ENCODE assay signal across 9 cellular contexts in the genomic region with DNA sequence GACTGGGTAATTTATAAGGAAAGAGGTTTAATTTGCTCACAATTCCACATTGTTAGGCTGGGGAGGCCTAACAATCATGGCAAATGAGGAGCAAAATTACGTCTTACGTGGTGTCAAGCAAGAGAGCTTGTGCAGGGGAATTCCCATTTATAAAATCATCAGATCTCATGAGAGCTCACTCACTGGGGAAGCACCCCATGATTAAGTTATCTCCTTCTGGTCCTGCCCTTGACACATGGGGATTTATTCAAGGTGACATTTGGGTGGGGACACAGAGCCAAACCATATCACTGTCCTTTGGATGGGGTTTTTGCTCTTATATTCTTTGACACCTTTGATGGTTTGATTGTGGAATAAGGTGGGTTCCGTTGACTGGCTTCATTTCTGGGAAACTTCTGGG. TPM values are rescaled to one million over a fixed set of nuclear protein-coding genes. Genes with fewer than 3 reads are reported as not detected.
"Had no signal": no experiment of that assay in that cellular context is flagged by ENCODE, and none has a peak within 500 bp of the region (broad histone marks: within the 10 kb centered on the region; RNA-seq: fewer than 3 reads in every experiment).

No MANE protein-coding gene starts in this region.

RNA-seq across cellular contexts. Expression of gene DEFB131B, which starts 8.3 kb away (rescaled TPM):
- total RNA-seq: activated CD4-positive, alpha-beta memory T cell treated with anti-CD3 and anti-CD28 coated beads, Interleukin-2, amount 10 ng/mL, durations not matched to agents 7 days and 5 days; activated CD8-positive, alpha-beta memory T cell treated with anti-CD3 and anti-CD28 coated beads for 36 hours; activated T-helper 1 cell treated with anti-CD3 and anti-CD28 coated beads, Interleukin-12 subunit alpha, Interleukin-12 subunit beta, Interleukin-2, Interleukin-4 antibody, amounts not matched to agents 30 ng/mL and 10 ng/mL and 1 ng/mL, durations not matched to agents 14 hours and 24 hours and 36 hours; bronchial epithelial cell; M059J; PC-3; Peyer's patch; SJSA1 had no signal
- polyA plus RNA-seq: SK-N-SH had no signal

RNA-seq across cellular contexts. Expression of gene DEFB108B, which starts 36.9 kb away (rescaled TPM):
- total RNA-seq: activated CD4-positive, alpha-beta memory T cell treated with anti-CD3 and anti-CD28 coated beads, Interleukin-2, amount 10 ng/mL, durations not matched to agents 7 days and 5 days; activated CD8-positive, alpha-beta memory T cell treated with anti-CD3 and anti-CD28 coated beads for 36 hours; activated T-helper 1 cell treated with anti-CD3 and anti-CD28 coated beads, Interleukin-12 subunit alpha, Interleukin-12 subunit beta, Interleukin-2, Interleukin-4 antibody, amounts not matched to agents 30 ng/mL and 10 ng/mL and 1 ng/mL, durations not matched to agents 14 hours and 24 hours and 36 hours; bronchial epithelial cell; M059J; PC-3; Peyer's patch; SJSA1 had no signal
- polyA plus RNA-seq: SK-N-SH had no signal
